In the genomic region with DNA sequence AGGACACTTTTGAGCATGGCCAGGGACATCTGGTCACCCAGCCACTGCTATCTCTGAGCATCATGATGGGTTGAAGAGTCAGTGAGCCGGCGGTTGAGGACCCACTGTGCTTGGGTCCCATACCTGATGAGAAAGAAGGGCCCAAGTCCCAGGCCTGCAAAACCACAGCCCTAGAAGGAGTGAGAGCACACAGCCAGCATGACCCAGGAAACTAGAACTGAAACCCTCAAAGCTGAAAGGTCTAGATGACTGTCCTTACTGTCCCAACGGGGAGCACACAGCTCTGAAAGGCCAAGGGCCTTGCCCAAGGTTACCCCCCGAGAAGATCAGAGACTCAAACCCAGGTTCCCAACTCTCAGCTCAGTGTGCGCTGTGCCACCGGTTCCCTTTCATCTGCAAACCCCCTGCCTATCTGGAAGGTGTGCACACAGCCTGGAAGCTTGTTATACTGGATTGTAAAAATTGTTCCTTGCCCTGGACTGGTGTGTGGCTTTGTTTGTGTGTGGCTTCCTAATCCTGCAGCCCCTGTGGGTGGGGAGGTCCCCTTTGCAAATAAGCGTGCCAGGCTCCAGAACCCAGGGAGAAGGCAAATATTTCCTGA, we compare ENCODE assay signal across 9 cellular contexts. TPM values are rescaled to one million over a fixed set of nuclear protein-coding genes. Genes with fewer than 3 reads are reported as not detected.
DNase-seq lines count a peak whose midpoint lies in the region; ATAC-seq and TF ChIP-seq lines count a peak whose summit lies in the region.
"Had no signal": no experiment of that assay in that cellular context is flagged by ENCODE, and none has a peak within 500 bp of the region (broad histone marks: within the 10 kb centered on the region; RNA-seq: fewer than 3 reads in every experiment).

No MANE protein-coding gene starts in this region.

- H3K36me3 ChIP-seq in colonic mucosa = no peaks in the 10 kb centered on the region
- H3K36me3 ChIP-seq: pancreas had no signal

- H3K9me3 ChIP-seq in colonic mucosa = no peaks in the 10 kb centered on the region
- H3K9me3 ChIP-seq: pancreas had no signal

- no peak overlapping the region for H3K9ac ChIP-seq in colonic mucosa (ENCODE audit: low read depth in 2 of 2, low read length in 2 of 2)

- intact Hi-C loops in posterior vena cava (cut with DNase I) (no loop called here), colonic mucosa (cut with DNase I) (no loop called here)

- ATAC-seq in GM18873 (IDR thresholded peaks at IDR 0.05; ENCODE audit: low FRiP score, unreplicated experiment) = peak; percentile 98
- peak; percentile 91 for ATAC-seq in GM21717 (IDR thresholded peaks at IDR 0.05; ENCODE audit: unreplicated experiment)
- peak; percentile 91 for ATAC-seq in HG03280 (IDR thresholded peaks at IDR 0.05; ENCODE audit: unreplicated experiment)

- no peak overlapping the region for H3K27ac ChIP-seq in colonic mucosa
- H3K27ac ChIP-seq: pancreas had no signal

- no peaks in the 10 kb centered on the region for H3K27me3 ChIP-seq in colonic mucosa
- H3K27me3 ChIP-seq: pancreas had no signal

- H3K4me1 ChIP-seq in colonic mucosa = no peaks in the 10 kb centered on the region
- H3K4me1 ChIP-seq: pancreas had no signal

- H3K4me3 ChIP-seq in colonic mucosa = no peak overlapping the region
- H3K4me3 ChIP-seq: pancreas had no signal

- DNase-seq in posterior vena cava (ENCODE audit: low spot score) = peak; percentile 72
- no peak for DNase-seq in SHP77 (lab: John Stamatoyannopoulos, UW)
- DNase-seq in activated T-cell treated with anti-CD3 and anti-CD28 coated beads for 4 hours = no peak
- DNase-seq in colonic mucosa = no peak
- DNase-seq in NCI-H1092 (lab: John Stamatoyannopoulos, UW) = no peak

- TF ChIP-seq CTCF in colonic mucosa (IDR thresholded peaks at IDR 0.05) = no peak

RNA-seq across cellular contexts. Expression of a gene that starts 22.6 kb away (rescaled TPM):
- total RNA-seq in posterior vena cava (1,000 to 10,000 TPM in 1 of 2 donors, 100 to 1,000 TPM in 1; 787 to 1,159 TPM), colonic mucosa (100 to 1,000 TPM; 363 to 629 TPM)
